ENCODE assay signal across 14 cellular contexts in the genomic region with DNA sequence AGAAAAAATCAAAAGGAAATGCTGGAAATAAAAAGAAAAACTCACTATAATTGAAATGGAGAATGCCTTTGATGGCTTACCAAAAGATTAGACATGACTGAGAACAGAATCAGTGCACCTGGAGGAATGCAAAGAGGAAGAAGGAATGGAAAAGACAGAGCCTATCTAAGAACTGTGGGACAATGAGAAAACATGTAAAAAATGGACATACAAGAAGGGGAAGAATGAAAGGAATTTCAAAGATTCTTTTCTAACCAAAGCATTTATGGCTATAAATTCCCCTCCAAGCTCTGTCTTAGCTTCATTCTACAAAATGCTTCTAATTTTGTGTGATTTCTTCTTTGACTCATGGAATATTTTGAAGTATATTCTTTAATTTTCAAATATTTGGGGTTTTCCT.
"Had no signal": no experiment of that assay in that cellular context is flagged by ENCODE, and none has a peak within 500 bp of the region (broad histone marks: within the 10 kb centered on the region; RNA-seq: fewer than 3 reads in every experiment).

No MANE protein-coding gene starts in this region.

- H3K4me1 ChIP-seq: tibial artery had no signal

- DNase-seq: activated CD4-positive, alpha-beta T cell treated with anti-CD3 and anti-CD28 coated beads for 48 hours; activated CD8-positive, alpha-beta memory T cell treated with anti-CD3 and anti-CD28 coated beads, Interleukin-2, amount 50 U/mL, for 4 hours; activated CD8-positive, alpha-beta T cell treated with anti-CD3 and anti-CD28 coated beads, Interleukin-2, amount 10 ng/mL, durations not matched to agents 7 days and 5 days; activated gamma-delta T cell; activated naive CD8-positive, alpha-beta T cell treated with anti-CD3 and anti-CD28 coated beads for 36 hours; activated T-cell treated with anti-CD3 and anti-CD28 coated beads, Interleukin-2, amount 50 U/mL, for 72 hours; anterior cingulate cortex; occipital lobe; small intestine; stimulated activated CD4-positive, alpha-beta T cell treated with anti-CD3 and anti-CD28 coated beads, Interleukin-4, amount 100 ng/mL, for 24 hours; stimulated activated naive CD4-positive, alpha-beta T cell; T-helper 2 cell; tibial artery had no signal

- H3K27ac ChIP-seq: tibial artery had no signal

- H3K27me3 ChIP-seq: tibial artery had no signal

- ATAC-seq: activated CD8-positive, alpha-beta T cell treated with anti-CD3 and anti-CD28 coated beads, Interleukin-2, amount 10 ng/mL, durations not matched to agents 7 days and 5 days; activated T-cell treated with anti-CD3 and anti-CD28 coated beads, Interleukin-2, amount 50 U/mL, for 72 hours; right cardiac atrium had no signal

- H3K4me3 ChIP-seq: tibial artery had no signal

- H3K9me3 ChIP-seq: tibial artery had no signal

- H3K36me3 ChIP-seq: tibial artery had no signal
